8 cellular contexts compared by ENCODE assay signal in genomic region chr1:234699795-234700665, GRCh38.
DNase-seq lines count a peak whose midpoint lies in the region; ATAC-seq and TF ChIP-seq lines count a peak whose summit lies in the region.

No MANE protein-coding gene starts in this region.

- peak overlapping the region; percentile 8 for H3K9ac ChIP-seq in adipocyte (ENCODE audit: low read length)

- TF ChIP-seq CTCF in right lobe of liver (IDR thresholded peaks at IDR 0.05) (no peak), type B pancreatic cell (conservative IDR thresholded peaks at IDR 0.05) (no peak)

- H3K27ac ChIP-seq in right lobe of liver = no peak overlapping the region

- no peaks in the 10 kb centered on the region for H3K27me3 Mint-ChIP-seq in type B pancreatic cell

- peaks cover 6% of the 10 kb centered on the region for H3K9me3 Mint-ChIP-seq in type B pancreatic cell

- DNase-seq in G401 (ENCODE audit: low spot score) (peak; percentile 87), adipocyte (ENCODE audit: low read depth) (peak; percentile 38), right lobe of liver (no peak), type B pancreatic cell (ENCODE audit: extremely low spot score, unreplicated experiment) (no peak), NCI-H146 treated with DMSO at 0.1 percent for 48 hours (lab: John Stamatoyannopoulos, UW; ENCODE audit: unreplicated experiment) (no peak)

- H3K9me3 ChIP-seq in adipocyte (ENCODE audit: control insufficient read depth, low read length) (no peaks in the 10 kb centered on the region), right lobe of liver (no peaks in the 10 kb centered on the region)

- H3K4me1 ChIP-seq in adipocyte (ENCODE audit: control insufficient read depth, insufficient read depth, low read length) (peaks cover 41% of the 10 kb centered on the region), right lobe of liver (peaks cover 0 to 3% (median 0%) of the 10 kb centered on the region in 4 donors)

- 39% methylated on average over 5 of the region's 7 CpGs for WGBS in right lobe of liver (ENCODE audit: insufficient coverage, low coverage, low lambda C conversion rate, missing lambda C conversion rate)

- intact Hi-C loops in right lobe of liver (cut with DNase I) = no loop called here

- H3K4me3 Mint-ChIP-seq in type B pancreatic cell = peak overlapping the region; percentile 16

- ATAC-seq in GM19452 (IDR thresholded peaks at IDR 0.05; ENCODE audit: unreplicated experiment) = peak; percentile 79
- ATAC-seq in HG03280 (IDR thresholded peaks at IDR 0.05; ENCODE audit: unreplicated experiment) = peak; percentile 49
- ATAC-seq in right lobe of liver = peak; percentile 11 to 85 (median 52)
- ATAC-seq in GM19328 (IDR thresholded peaks at IDR 0.05; ENCODE audit: unreplicated experiment) = no peak

- H3K36me3 ChIP-seq in adipocyte (ENCODE audit: control insufficient read depth, insufficient read depth, low read length, severe bottlenecking) (no peaks in the 10 kb centered on the region), right lobe of liver (no peaks in the 10 kb centered on the region)

- no peak for TF ChIP-seq POLR2A in right lobe of liver (IDR thresholded peaks at IDR 0.05)

- no peaks in the 10 kb centered on the region for H3K36me3 Mint-ChIP-seq in type B pancreatic cell

- H3K27me3 ChIP-seq in adipocyte (replicated peaks; ENCODE audit: control insufficient read depth, insufficient read depth, low read length) = no peaks in the 10 kb centered on the region
- H3K27me3 ChIP-seq in right lobe of liver = no peaks in the 10 kb centered on the region

- H3K4me1 Mint-ChIP-seq in type B pancreatic cell (ENCODE audit: unreplicated experiment) = peaks cover 32% of the 10 kb centered on the region

- in situ Hi-C loops in G401 (cut with HindIII; ENCODE audit: low sequenced_read_pairs) = no loop called here

- H3K4me3 ChIP-seq in adipocyte (ENCODE audit: low read length) (no peak overlapping the region), right lobe of liver (no peak overlapping the region)

- H3K27ac Mint-ChIP-seq in type B pancreatic cell = peak overlapping the region; percentile 57

Comparison
In these comparisons a context has a peak if more than half of its experiments do, and no peak if none do; other contexts are left out.
1. DNase-seq: peak in G401 (single experiment) and adipocyte (single experiment); none in right lobe of liver (0 of 3), type B pancreatic cell (single experiment) and NCI-H146 treated with DMSO at 0.1 percent for 48 hours (single experiment).